ENCODE assay signal across 1 cellular context in genomic region chr1:109620890-109621289, GRCh38.
TF ChIP-seq lines count a peak whose summit lies in the region.

No MANE protein-coding gene starts in this region.

TF ChIP-seq in HepG2, 621 proteins besides CTCF, POLR2A, EP300 and RAD21 (continued from another document and continues in another):
- peak; percentile 33; the same call in 1 of the 2 replicates for TF ChIP-seq HOMEZ (CRISPR knock-in tag; IDR thresholded peaks at IDR 0.05; ENCODE audit: low read depth)
- TF ChIP-seq ZNF790 (CRISPR knock-in tag; IDR thresholded peaks at IDR 0.05; ENCODE audit: borderline replicate concordance): no peak
- no peak for TF ChIP-seq CBX5 (CRISPR knock-in tag; IDR thresholded peaks at IDR 0.05; ENCODE audit: borderline replicate concordance)
- TF ChIP-seq CREB1 (IDR thresholded peaks at IDR 0.05): 0 out of 2 replicates have a peak, but pooled peaks have one; percentile 16
- TF ChIP-seq CREB1 (CRISPR knock-in tag; IDR thresholded peaks at IDR 0.05): no peak
- no peak for TF ChIP-seq NFYC (CRISPR knock-in tag; IDR thresholded peaks at IDR 0.05)
- no peak for TF ChIP-seq KDM3A (CRISPR knock-in tag; IDR thresholded peaks at IDR 0.05; ENCODE audit: low read depth)
- no peak for TF ChIP-seq MTA3 (CRISPR knock-in tag; IDR thresholded peaks at IDR 0.05)
- TF ChIP-seq ZFP36L1 (CRISPR knock-in tag; IDR thresholded peaks at IDR 0.05): no peak
- TF ChIP-seq ARID5B (CRISPR knock-in tag; IDR thresholded peaks at IDR 0.05): peak; percentile 35; the same call in 1 of the 2 replicates
- TF ChIP-seq ZEB1 (IDR thresholded peaks at IDR 0.05; ENCODE audit: insufficient replicate concordance, low read depth): no peak
- TF ChIP-seq ZFP82 (CRISPR knock-in tag; IDR thresholded peaks at IDR 0.05; ENCODE audit: borderline replicate concordance): peak; percentile 57; the same call in 1 of the 2 replicates
- TF ChIP-seq PTBP1 (IDR thresholded peaks at IDR 0.05; ENCODE audit: low read depth, low read length, poor library complexity, severe bottlenecking): no peak
- no peak for TF ChIP-seq NCOR1 (IDR thresholded peaks at IDR 0.05; ENCODE audit: borderline replicate concordance, low read length)
- no peak for TF ChIP-seq MTF1 (CRISPR knock-in tag; IDR thresholded peaks at IDR 0.05)
- TF ChIP-seq ZNF354B (CRISPR knock-in tag; IDR thresholded peaks at IDR 0.05): no peak
- TF ChIP-seq TIGD3 (CRISPR knock-in tag; IDR thresholded peaks at IDR 0.05; ENCODE audit: borderline replicate concordance): no peak
- TF ChIP-seq HOXA3 (CRISPR knock-in tag; IDR thresholded peaks at IDR 0.05): peak; percentile 48; the same call in 1 of the 2 replicates
- TF ChIP-seq FUBP1 (CRISPR knock-in tag; IDR thresholded peaks at IDR 0.05; ENCODE audit: borderline replicate concordance): no peak
- no peak for TF ChIP-seq NFKB2 (CRISPR knock-in tag; IDR thresholded peaks at IDR 0.05; ENCODE audit: borderline replicate concordance)
- no peak for TF ChIP-seq ISX (CRISPR knock-in tag; conservative IDR thresholded peaks at IDR 0.05)
- no peak for TF ChIP-seq ZFP90 (CRISPR knock-in tag; IDR thresholded peaks at IDR 0.05; ENCODE audit: borderline replicate concordance)
- TF ChIP-seq ZNF574 (CRISPR knock-in tag; IDR thresholded peaks at IDR 0.05): peak; percentile 44; the same call in 1 of the 2 replicates
- TF ChIP-seq IRF9 (CRISPR knock-in tag; IDR thresholded peaks at IDR 0.05; ENCODE audit: borderline replicate concordance): no peak
- TF ChIP-seq ZNF264 (CRISPR knock-in tag; IDR thresholded peaks at IDR 0.05): no peak
- TF ChIP-seq NFAT5 (CRISPR knock-in tag; IDR thresholded peaks at IDR 0.05): no peak
- TF ChIP-seq MLX (CRISPR knock-in tag; IDR thresholded peaks at IDR 0.05): 0 out of 2 replicates have a peak, but pooled peaks have one; percentile 51
- no peak for TF ChIP-seq MTF2 (CRISPR knock-in tag; IDR thresholded peaks at IDR 0.05; ENCODE audit: borderline replicate concordance)
- no peak for TF ChIP-seq SKI (IDR thresholded peaks at IDR 0.05; ENCODE audit: partially characterized antibody)
- TF ChIP-seq ZBTB46 (CRISPR knock-in tag; IDR thresholded peaks at IDR 0.05; ENCODE audit: borderline replicate concordance): no peak
- TF ChIP-seq HINFP (CRISPR knock-in tag; IDR thresholded peaks at IDR 0.05; ENCODE audit: low read depth): no peak
